In the genomic region with DNA sequence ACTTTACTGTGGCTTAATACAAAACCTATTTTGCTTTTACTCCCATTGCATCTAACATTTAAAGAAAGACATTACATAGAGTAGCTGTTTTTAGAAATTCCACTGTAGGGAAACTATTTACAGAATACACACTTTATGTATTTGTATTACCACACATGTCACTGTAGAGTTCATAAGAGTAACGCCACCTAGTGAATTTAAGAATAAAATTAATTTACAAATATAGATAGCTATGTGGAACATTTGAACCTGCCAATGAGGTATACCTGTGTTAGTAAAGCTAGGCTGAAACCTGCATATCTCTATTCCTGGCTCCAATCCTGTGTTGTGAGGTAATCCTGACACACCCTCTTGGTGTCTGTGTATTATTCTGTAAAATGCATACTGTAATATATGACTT, we compare ENCODE assay signal across 14 cellular contexts.
DNase-seq lines count a peak whose midpoint lies in the region; ATAC-seq and TF ChIP-seq lines count a peak whose summit lies in the region.
"Had no signal": no experiment of that assay in that cellular context is flagged by ENCODE, and none has a peak within 500 bp of the region (broad histone marks: within the 10 kb centered on the region; RNA-seq: fewer than 3 reads in every experiment).

No MANE protein-coding gene starts in this region.

- H3K36me3 Mint-ChIP-seq in activated naive CD4-positive, alpha-beta T cell treated with anti-CD3 and anti-CD28 coated beads, Interleukin-2, amount 50 U/mL, for 24 hours: no peaks in the 10 kb centered on the region

- DNase-seq in activated naive CD4-positive, alpha-beta T cell treated with Interleukin-2 at 50 U/mL for 16 hours: no peak
- peak; percentile 12 to 43 for DNase-seq in cardiac fibroblast (ENCODE audit: low read depth in 2 of 2)
- peak; percentile 26 for DNase-seq in pons (ENCODE audit: low spot score)
- DNase-seq in HuH-7 (ENCODE audit: low spot score): no peak
- no peak for DNase-seq in DMS 273 (lab: John Stamatoyannopoulos, UW; ENCODE audit: unreplicated experiment)
- DNase-seq: activated CD8-positive, alpha-beta memory T cell treated with anti-CD3 and anti-CD28 coated beads for 24 hours; aorta; KG1; NCI-H510A treated with DMSO at 0.1 percent for 48 hours; stimulated activated CD4-positive, alpha-beta T cell treated with anti-CD3 and anti-CD28 coated beads, Interleukin-2, amount 100 ng/mL, for 24 hours had no signal

- H3K79me2 ChIP-seq in OCI-LY1 (ENCODE audit: insufficient read depth, low read length): no peaks in the 10 kb centered on the region

- ATAC-seq in HG03378 (IDR thresholded peaks at IDR 0.05; ENCODE audit: unreplicated experiment): no peak

- H3K27ac Mint-ChIP-seq in activated naive CD4-positive, alpha-beta T cell treated with anti-CD3 and anti-CD28 coated beads, Interleukin-2, amount 50 U/mL, for 24 hours: no peak overlapping the region

- peaks cover 27% of the 10 kb centered on the region for H3K27me3 Mint-ChIP-seq in activated naive CD4-positive, alpha-beta T cell treated with anti-CD3 and anti-CD28 coated beads, Interleukin-2, amount 50 U/mL, for 24 hours

- H3K4me3 ChIP-seq in OCI-LY1 (ENCODE audit: low read depth, low read length, poor library complexity, severe bottlenecking): no peak overlapping the region
- peak overlapping the region in 1 of 2 donors; percentile 58 for H3K4me3 ChIP-seq in cardiac fibroblast (replicated peaks in 1 of 2; ENCODE audit: low read depth in 2 of 2, low read length in 2 of 2)
- H3K4me3 ChIP-seq: esophagus muscularis mucosa had no signal

- peaks cover 23% of the 10 kb centered on the region for H3K4me1 Mint-ChIP-seq in activated naive CD4-positive, alpha-beta T cell treated with anti-CD3 and anti-CD28 coated beads, Interleukin-2, amount 50 U/mL, for 24 hours

- no peak overlapping the region for H3K27ac ChIP-seq in OCI-LY1 (ENCODE audit: low read depth, low read length, poor library complexity, severe bottlenecking)
- H3K27ac ChIP-seq: esophagus muscularis mucosa had no signal

- TF ChIP-seq CTCF in OCI-LY1 (IDR thresholded peaks at IDR 0.05; ENCODE audit: low read length) (peak; percentile 24; the same call in 1 of the 2 replicates), cardiac fibroblast (IDR thresholded peaks at IDR 0.05; ENCODE audit: low read depth, low read length) (no peak)

- H4K20me1 ChIP-seq in OCI-LY1 (ENCODE audit: insufficient read depth, low read length): no peaks in the 10 kb centered on the region

- H3K9me3 Mint-ChIP-seq in activated naive CD4-positive, alpha-beta T cell treated with anti-CD3 and anti-CD28 coated beads, Interleukin-2, amount 50 U/mL, for 24 hours: no peaks in the 10 kb centered on the region

- no peak overlapping the region for H2AFZ ChIP-seq in OCI-LY1 (ENCODE audit: low read length)

- H3K9me3 ChIP-seq in OCI-LY1 (ENCODE audit: low read length): no peaks in the 10 kb centered on the region
- H3K9me3 ChIP-seq: esophagus muscularis mucosa had no signal

- no peak overlapping the region for H3K4me2 ChIP-seq in OCI-LY1 (ENCODE audit: low read length)

- H3F3A ChIP-seq in OCI-LY1 (ENCODE audit: insufficient read depth, low read length): no peaks in the 10 kb centered on the region

- no peaks in the 10 kb centered on the region for H3K4me1 ChIP-seq in OCI-LY1 (ENCODE audit: insufficient read depth, low read length, severe bottlenecking)

- H3K27me3 ChIP-seq in OCI-LY1 (ENCODE audit: insufficient read depth, low read length): no peaks in the 10 kb centered on the region

- H3K9me2 ChIP-seq in OCI-LY1 (ENCODE audit: low read depth, low read length): no peaks in the 10 kb centered on the region

- H3K36me3 ChIP-seq in OCI-LY1 (ENCODE audit: insufficient read depth, low read length): no peaks in the 10 kb centered on the region
- H3K36me3 ChIP-seq: esophagus muscularis mucosa had no signal

- H3K9ac ChIP-seq in OCI-LY1 (ENCODE audit: low read length): no peak overlapping the region

- peak overlapping the region; percentile 27 for H3K4me3 Mint-ChIP-seq in activated naive CD4-positive, alpha-beta T cell treated with anti-CD3 and anti-CD28 coated beads, Interleukin-2, amount 50 U/mL, for 24 hours

Comparison
In these comparisons a context has a peak if more than half of its experiments do, and no peak if none do; other contexts are left out.
1. DNase-seq: peak in cardiac fibroblast (2 of 2) and pons (single experiment); none in activated naive CD4-positive, alpha-beta T cell treated with Interleukin-2 at 50 U/mL for 16 hours (single experiment), HuH-7 (single experiment) and DMS 273 (single experiment).